In genomic region chr4:138259296-138259695, GRCh38 we compare ENCODE assay signal across 33 cellular contexts. TPM values are rescaled to one million over a fixed set of nuclear protein-coding genes. Genes with fewer than 3 reads are reported as not detected.
DNase-seq lines count a peak whose midpoint lies in the region; ATAC-seq, FAIRE-seq and TF ChIP-seq lines count a peak whose summit lies in the region.
"Had no signal": no experiment of that assay in that cellular context is flagged by ENCODE, and none has a peak within 500 bp of the region (broad histone marks: within the 10 kb centered on the region; RNA-seq: fewer than 3 reads in every experiment).

No MANE protein-coding gene starts in this region.

- ATAC-seq in natural killer cell treated with Interleukin-12 subunit alpha and Interleukin-12 subunit beta and Interleukin-15 and Interleukin-18, amount 100 ng/mL, for 72 hours, result no peak
- ATAC-seq in stimulated activated naive CD8-positive, alpha-beta T cell treated with anti-CD3 and anti-CD28 coated beads, Interleukin-15, amount 100 ng/mL, for 72 hours, result no peak
- ATAC-seq: Panc1; right cardiac atrium; stimulated activated naive CD8-positive, alpha-beta T cell treated with anti-CD3 and anti-CD28 coated beads, Interleukin-15, Interleukin-2, amounts not matched to agents 100 U/mL and 50 U/mL, for 24 hours had no signal

- H3K4me1 Mint-ChIP-seq in astrocyte (ENCODE audit: low read depth, unreplicated experiment) (peaks cover 9% of the 10 kb centered on the region), mesothelial cell of epicardium (peaks cover 41% of the 10 kb centered on the region)
- no peaks in the 10 kb centered on the region for H3K4me1 Mint-ChIP-seq in natural killer cell treated with Interleukin-12 subunit alpha and Interleukin-12 subunit beta and Interleukin-15 and Interleukin-18, amount 100 ng/mL, for 72 hours (ENCODE audit: low read depth in 2 of 2)
- H3K4me1 Mint-ChIP-seq in stimulated activated naive CD8-positive, alpha-beta T cell treated with anti-CD3 and anti-CD28 coated beads, Interleukin-15, amount 100 ng/mL, for 72 hours, result no peaks in the 10 kb centered on the region
- H3K4me1 Mint-ChIP-seq: activated naive CD4-positive, alpha-beta T cell treated with anti-CD3 and anti-CD28 coated beads, Interleukin-2, amount 50 U/mL, for 24 hours had no signal

- H3K4me3 ChIP-seq in astrocyte (ENCODE audit: insufficient read depth, low read depth, low read length), result no peak overlapping the region
- H3K4me3 ChIP-seq: BLaER1, left ventricle myocardium inferior, MG63, spleen, thoracic aorta had no signal

- peak overlapping the region; percentile 7 for H3K27ac Mint-ChIP-seq in astrocyte (ENCODE audit: unreplicated experiment)
- H3K27ac Mint-ChIP-seq in mesothelial cell of epicardium, result peak overlapping the region; percentile 79
- no peak overlapping the region for H3K27ac Mint-ChIP-seq in natural killer cell treated with Interleukin-12 subunit alpha and Interleukin-12 subunit beta and Interleukin-15 and Interleukin-18, amount 100 ng/mL, for 72 hours
- H3K27ac Mint-ChIP-seq in stimulated activated naive CD8-positive, alpha-beta T cell treated with anti-CD3 and anti-CD28 coated beads, Interleukin-15, amount 100 ng/mL, for 72 hours, result no peak overlapping the region
- H3K27ac Mint-ChIP-seq: activated CD4-positive, alpha-beta T cell treated with anti-CD3 and anti-CD28 coated beads, Interleukin-2, amount 10 ng/mL, durations not matched to agents 24 days and 14 days; activated naive CD4-positive, alpha-beta T cell treated with anti-CD3 and anti-CD28 coated beads, Interleukin-2, amount 50 U/mL, for 24 hours had no signal

- H3K9me3 ChIP-seq in astrocyte (ENCODE audit: insufficient read depth, low read depth, low read length), result no peaks in the 10 kb centered on the region
- H3K9me3 ChIP-seq: left ventricle myocardium inferior, MG63, spleen, thoracic aorta had no signal

- H3K9me3 Mint-ChIP-seq in astrocyte (ENCODE audit: unreplicated experiment) (no peaks in the 10 kb centered on the region), mesothelial cell of epicardium (peaks cover 3% of the 10 kb centered on the region)
- H3K9me3 Mint-ChIP-seq in natural killer cell treated with Interleukin-12 subunit alpha and Interleukin-12 subunit beta and Interleukin-15 and Interleukin-18, amount 100 ng/mL, for 72 hours, result peaks cover 9% of the 10 kb centered on the region
- H3K9me3 Mint-ChIP-seq in stimulated activated naive CD8-positive, alpha-beta T cell treated with anti-CD3 and anti-CD28 coated beads, Interleukin-15, amount 100 ng/mL, for 72 hours, result no peaks in the 10 kb centered on the region
- H3K9me3 Mint-ChIP-seq: activated CD4-positive, alpha-beta T cell treated with anti-CD3 and anti-CD28 coated beads, Interleukin-2, amount 10 ng/mL, durations not matched to agents 24 days and 14 days; activated naive CD4-positive, alpha-beta T cell treated with anti-CD3 and anti-CD28 coated beads, Interleukin-2, amount 50 U/mL, for 24 hours had no signal

- H3K4me2 ChIP-seq in astrocyte (ENCODE audit: low read length), result no peak overlapping the region
- H3K4me2 ChIP-seq: BLaER1 had no signal

- H3K36me3 ChIP-seq in astrocyte (ENCODE audit: insufficient read depth, low read length), result no peaks in the 10 kb centered on the region
- H3K36me3 ChIP-seq: BLaER1, left ventricle myocardium inferior, MG63, spleen, thoracic aorta had no signal

- TF ChIP-seq CTCF in astrocyte (IDR thresholded peaks at IDR 0.05; ENCODE audit: insufficient read depth, low read depth, low read length) (no peak), mesothelial cell of epicardium (IDR thresholded peaks at IDR 0.05; ENCODE audit: unreplicated experiment) (no peak)

- H4K20me1 ChIP-seq in astrocyte (ENCODE audit: insufficient read depth, low read length), result no peaks in the 10 kb centered on the region
- H4K20me1 ChIP-seq: BLaER1 had no signal

- H3K27me3 Mint-ChIP-seq in astrocyte (ENCODE audit: low read depth, unreplicated experiment) (no peaks in the 10 kb centered on the region), mesothelial cell of epicardium (ENCODE audit: low read depth) (no peaks in the 10 kb centered on the region)
- H3K27me3 Mint-ChIP-seq in natural killer cell treated with Interleukin-12 subunit alpha and Interleukin-12 subunit beta and Interleukin-15 and Interleukin-18, amount 100 ng/mL, for 72 hours, result no peaks in the 10 kb centered on the region
- H3K27me3 Mint-ChIP-seq in stimulated activated naive CD8-positive, alpha-beta T cell treated with anti-CD3 and anti-CD28 coated beads, Interleukin-15, amount 100 ng/mL, for 72 hours, result peaks cover 17% of the 10 kb centered on the region
- H3K27me3 Mint-ChIP-seq: activated naive CD4-positive, alpha-beta T cell treated with anti-CD3 and anti-CD28 coated beads, Interleukin-2, amount 50 U/mL, for 24 hours had no signal

- H2AFZ ChIP-seq in astrocyte (ENCODE audit: low read depth, low read length), result no peak overlapping the region

- H3K9ac ChIP-seq in astrocyte (ENCODE audit: low read length), result no peak overlapping the region
- H3K9ac ChIP-seq: BLaER1 had no signal

- H3K4me3 Mint-ChIP-seq in astrocyte (ENCODE audit: unreplicated experiment) (no peak overlapping the region), mesothelial cell of epicardium (no peak overlapping the region)
- H3K4me3 Mint-ChIP-seq in natural killer cell treated with Interleukin-12 subunit alpha and Interleukin-12 subunit beta and Interleukin-15 and Interleukin-18, amount 100 ng/mL, for 72 hours, result no peak overlapping the region
- H3K4me3 Mint-ChIP-seq in stimulated activated naive CD8-positive, alpha-beta T cell treated with anti-CD3 and anti-CD28 coated beads, Interleukin-15, amount 100 ng/mL, for 72 hours, result no peak overlapping the region
- H3K4me3 Mint-ChIP-seq: activated CD4-positive, alpha-beta T cell treated with anti-CD3 and anti-CD28 coated beads, Interleukin-2, amount 10 ng/mL, durations not matched to agents 24 days and 14 days; activated naive CD4-positive, alpha-beta T cell treated with anti-CD3 and anti-CD28 coated beads, Interleukin-2, amount 50 U/mL, for 24 hours had no signal

- H3K27ac ChIP-seq in astrocyte (ENCODE audit: low read depth, low read length), result no peak overlapping the region
- H3K27ac ChIP-seq: BLaER1, left ventricle myocardium inferior, spleen, thoracic aorta, VCaP had no signal

- no peaks in the 10 kb centered on the region for H3K79me2 ChIP-seq in astrocyte (ENCODE audit: insufficient read depth, low read length)

- peaks cover 3% of the 10 kb centered on the region for H3K4me1 ChIP-seq in astrocyte (ENCODE audit: insufficient read depth, low read length)
- H3K4me1 ChIP-seq: BLaER1, left ventricle myocardium inferior had no signal

- H3K36me3 Mint-ChIP-seq in astrocyte (ENCODE audit: low read depth, unreplicated experiment), result no peaks in the 10 kb centered on the region
- H3K36me3 Mint-ChIP-seq in mesothelial cell of epicardium, result no peaks in the 10 kb centered on the region
- H3K36me3 Mint-ChIP-seq in natural killer cell treated with Interleukin-12 subunit alpha and Interleukin-12 subunit beta and Interleukin-15 and Interleukin-18, amount 100 ng/mL, for 72 hours, result no peaks in the 10 kb centered on the region
- H3K36me3 Mint-ChIP-seq: activated naive CD4-positive, alpha-beta T cell treated with anti-CD3 and anti-CD28 coated beads, Interleukin-2, amount 50 U/mL, for 24 hours had no signal

- H3K27me3 ChIP-seq in astrocyte (ENCODE audit: insufficient read depth, low read length), result no peaks in the 10 kb centered on the region
- H3K27me3 ChIP-seq: BLaER1, MG63, spleen had no signal

- peak; percentile 73 for FAIRE-seq in astrocyte (lab: Jason Lieb, UNC)
- FAIRE-seq: islet of Langerhans had no signal

- DNase-seq in AG08395 (ENCODE audit: low spot score) (peak; percentile 21), HPDE6-E6E7 (ENCODE audit: extremely low spot score) (peak; percentile 32), astrocyte (ENCODE audit: low read depth) (peak; percentile 38), mesothelial cell of epicardium (ENCODE audit: low spot score in 2 of 2, unreplicated experiment in 2 of 2) (no peak), DMS 273 treated with DMSO at 0.1 percent for 48 hours (lab: John Stamatoyannopoulos, UW) (no peak)
- no peak for DNase-seq in natural killer cell treated with Interleukin-12 subunit alpha and Interleukin-12 subunit beta and Interleukin-15 and Interleukin-18, amount 100 ng/mL, for 72 hours (ENCODE audit: low spot score)
- DNase-seq in stimulated activated naive CD8-positive, alpha-beta T cell treated with anti-CD3 and anti-CD28 coated beads, Interleukin-15, amount 100 ng/mL, for 72 hours, result no peak
- no peak for DNase-seq in activated CD4-positive, alpha-beta T cell treated with anti-CD3 and anti-CD28 coated beads for 48 hours
- DNase-seq: activated CD4-positive, alpha-beta T cell treated with anti-CD3 and anti-CD28 coated beads, Interleukin-2, amount 10 ng/mL, durations not matched to agents 24 days and 14 days; activated CD8-positive, alpha-beta memory T cell treated with anti-CD3 and anti-CD28 coated beads for 24 hours; activated T-cell treated with anti-CD3 and anti-CD28 coated beads for 4 hours; amygdala; effector CD8-positive, alpha-beta T cell; GDM1; head of caudate nucleus; left ventricle myocardium inferior; mesendoderm; MG63; NCI-H2029; NCI-H526; posterior cingulate gyrus; right cardiac atrium; SHP77 treated with DMSO at 0.1 percent for 48 hours; spleen; stimulated activated CD4-positive, alpha-beta T cell treated with anti-CD3 and anti-CD28 coated beads, Interleukin-2, amount 100 ng/mL, for 24 hours; stimulated activated naive CD8-positive, alpha-beta T cell treated with anti-CD3 and anti-CD28 coated beads, Interleukin-15, Interleukin-2, amounts not matched to agents 100 U/mL and 50 U/mL, for 24 hours; T-helper 9 cell had no signal

RNA-seq across cellular contexts. Expression of gene SLC7A11, which starts 17.1 kb away (rescaled TPM):
- total RNA-seq in astrocyte (33.1 and 33.8 TPM in 2 replicates), mesothelial cell of epicardium (2.8 to 3.4 TPM (median 3.0 TPM) in 3 replicates)
- total RNA-seq in natural killer cell treated with Interleukin-12 subunit alpha and Interleukin-12 subunit beta and Interleukin-15 and Interleukin-18, amount 100 ng/mL, for 72 hours, result 1 to 10 TPM; 7.6 to 9.1 TPM

Comparison
In these comparisons a context has a peak if more than half of its experiments do, and no peak if none do; other contexts are left out.
1. DNase-seq: peak in AG08395 (single experiment), HPDE6-E6E7 (single experiment) and astrocyte (single experiment); none in mesothelial cell of epicardium (0 of 2), natural killer cell treated with Interleukin-12 subunit alpha and Interleukin-12 subunit beta and Interleukin-15 and Interleukin-18, amount 100 ng/mL, for 72 hours (single experiment), stimulated activated naive CD8-positive, alpha-beta T cell treated with anti-CD3 and anti-CD28 coated beads, Interleukin-15, amount 100 ng/mL, for 72 hours (0 of 2), activated CD4-positive, alpha-beta T cell treated with anti-CD3 and anti-CD28 coated beads for 48 hours (single experiment) and DMS 273 treated with DMSO at 0.1 percent for 48 hours (single experiment).
2. H3K27ac Mint-ChIP-seq: peak in astrocyte (single experiment) and mesothelial cell of epicardium (single experiment); none in natural killer cell treated with Interleukin-12 subunit alpha and Interleukin-12 subunit beta and Interleukin-15 and Interleukin-18, amount 100 ng/mL, for 72 hours (0 of 2) and stimulated activated naive CD8-positive, alpha-beta T cell treated with anti-CD3 and anti-CD28 coated beads, Interleukin-15, amount 100 ng/mL, for 72 hours (0 of 2).